In genomic region chr7:134669388-134669787, GRCh38 we compare ENCODE assay signal across 12 cellular contexts. TPM values are rescaled to one million over a fixed set of nuclear protein-coding genes. Genes with fewer than 3 reads are reported as not detected.
A peak's percentile ranks its signal among the peaks of the same experiment; 100 is the strongest.
DNase-seq lines count a peak whose midpoint lies in the region; ATAC-seq and TF ChIP-seq lines count a peak whose summit lies in the region.
"Had no signal": no experiment of that assay in that cellular context is flagged by ENCODE, and none has a peak within 500 bp of the region (broad histone marks: within the 10 kb centered on the region; RNA-seq: fewer than 3 reads in every experiment).

No MANE protein-coding gene starts in this region.

- WGBS in mammary epithelial cell (ENCODE audit: low coverage, missing lambda C conversion rate) = 95% methylated on average over 4 of the region's 4 CpGs
- 88% methylated on average over 4 of the region's 4 CpGs for WGBS in smooth muscle cell (ENCODE audit: low lambda C conversion rate)

- H3K4me3 ChIP-seq in Panc1 (ENCODE audit: low read depth in 2 of 2, low read length in 2 of 2) (no peak overlapping the region), mammary epithelial cell (replicated peaks in 1 of 3; ENCODE audit: insufficient read depth in 1 of 3, low read depth in 2 of 3, low read length in 3 of 3) (no peak overlapping the region), smooth muscle cell (no peak overlapping the region), Caco-2 (ENCODE audit: low read depth, low read length) (no peak overlapping the region)
- H3K4me3 ChIP-seq: skin epidermis had no signal

- H3K79me2 ChIP-seq in mammary epithelial cell (ENCODE audit: insufficient read depth, low read length) (peaks cover 7% of the 10 kb centered on the region), smooth muscle cell (ENCODE audit: low read depth) (peaks cover 59% of the 10 kb centered on the region)

- no peak overlapping the region for H2AFZ ChIP-seq in mammary epithelial cell (ENCODE audit: low read depth, low read length)
- H2AFZ ChIP-seq in smooth muscle cell (ENCODE audit: low read depth) = no peak overlapping the region

- peak in 1 of 2 donors; percentile 36 for ATAC-seq in activated T-cell treated with anti-CD3 and anti-CD28 coated beads, Interleukin-2, amount 50 U/mL, for 4 hours
- ATAC-seq in Panc1 (peak; percentile 66; the same call in 1 of the 2 replicates), omental fat pad (ENCODE audit: low FRiP score) (no peak)
- ATAC-seq: HepG2 had no signal

- in situ Hi-C loops in Panc1 (cut with HindIII; ENCODE audit: low pct_unique_long_range_greater_than_20kb, low sequenced_read_pairs) (no loop called here), mammary epithelial cell (cut with MboI; ENCODE audit: low sequenced_read_pairs in 2 of 2) (no loop called here)

- H3K27me3 ChIP-seq in Panc1 (ENCODE audit: control insufficient read depth, insufficient read depth, low read length) (no peaks in the 10 kb centered on the region), mammary epithelial cell (ENCODE audit: insufficient read depth, low read length) (no peaks in the 10 kb centered on the region), smooth muscle cell (ENCODE audit: low read depth) (no peaks in the 10 kb centered on the region), Caco-2 (replicated peaks; ENCODE audit: control insufficient read depth, insufficient read depth, low read length) (no peaks in the 10 kb centered on the region)

- intact Hi-C loops in Panc1 (cut with micrococcal nuclease; ENCODE audit: unreplicated experiment) = no loop called here
- intact Hi-C loops in mammary epithelial cell (cut with micrococcal nuclease) = no loop called here
- intact Hi-C loops in Caco-2 (cut with micrococcal nuclease; ENCODE audit: unreplicated experiment) = no loop called here

- no TSS peak for BruUV-seq in Panc1 (replicated peaks; lab: Mats Ljungman, UMichigan)
- BruUV-seq in mammary epithelial cell (replicated peaks; lab: Mats Ljungman, UMichigan) = TSS peak; percentile 82
- BruUV-seq in Caco-2 (replicated peaks; lab: Mats Ljungman, UMichigan) = no TSS peak

- CTCF ChIA-PET in Panc1 (lab: Charles Lee) (no interaction called here), mammary epithelial cell (lab: Charles Lee; ENCODE audit: low non-redundant PET) (no interaction called here), Caco-2 (lab: Charles Lee) (no interaction called here)

- no peaks in the 10 kb centered on the region for H3K9me3 Mint-ChIP-seq in activated T-cell treated with anti-CD3 and anti-CD28 coated beads, Interleukin-2, amount 50 U/mL, for 4 hours
- no peaks in the 10 kb centered on the region for H3K9me3 Mint-ChIP-seq in Caco-2 (ENCODE audit: unreplicated experiment)
- H3K9me3 Mint-ChIP-seq: type B pancreatic cell had no signal

- peak overlapping the region; percentile 66 for H3K4me2 ChIP-seq in mammary epithelial cell (ENCODE audit: insufficient read depth, low read depth, low read length)
- peak overlapping the region; percentile 72 for H3K4me2 ChIP-seq in smooth muscle cell

- peak overlapping the region; percentile 57 for H3K4me3 Mint-ChIP-seq in activated T-cell treated with anti-CD3 and anti-CD28 coated beads, Interleukin-2, amount 50 U/mL, for 4 hours
- H3K4me3 Mint-ChIP-seq in Caco-2 (ENCODE audit: unreplicated experiment) = no peak overlapping the region
- H3K4me3 Mint-ChIP-seq: type B pancreatic cell had no signal

- H3K4me1 Mint-ChIP-seq in activated T-cell treated with anti-CD3 and anti-CD28 coated beads, Interleukin-2, amount 50 U/mL, for 4 hours (ENCODE audit: low read depth) = peaks cover 53% of the 10 kb centered on the region
- no peaks in the 10 kb centered on the region for H3K4me1 Mint-ChIP-seq in Caco-2 (ENCODE audit: low read depth, unreplicated experiment)

- H3K27ac Mint-ChIP-seq in Caco-2 (ENCODE audit: unreplicated experiment) = no peak overlapping the region
- H3K27ac Mint-ChIP-seq: type B pancreatic cell had no signal

- peaks cover 22% of the 10 kb centered on the region for H3F3A ChIP-seq in smooth muscle cell (ENCODE audit: low read depth)

- no peak overlapping the region for H3K9ac ChIP-seq in mammary epithelial cell (ENCODE audit: insufficient read depth, low read length)
- H3K9ac ChIP-seq in smooth muscle cell (ENCODE audit: low read depth) = peak overlapping the region; percentile 55

- DNase-seq in activated T-cell treated with anti-CD3 and anti-CD28 coated beads, Interleukin-2, amount 50 U/mL, for 4 hours = no peak
- DNase-seq in activated T-cell treated with anti-CD3 and anti-CD28 coated beads for 4 hours (no peak), Panc1 (ENCODE audit: low read depth, low spot score) (no peak), mammary epithelial cell (no peak), smooth muscle cell (lab: John Stamatoyannopoulos, UW; ENCODE audit: unreplicated experiment) (no peak), omental fat pad (ENCODE audit: low spot score) (no peak), Caco-2 (no peak)
- no peak for DNase-seq in central memory CD4-positive, alpha-beta T cell
- DNase-seq: GOT3 had no signal

- no peaks in the 10 kb centered on the region for H3K27me3 Mint-ChIP-seq in activated T-cell treated with anti-CD3 and anti-CD28 coated beads, Interleukin-2, amount 50 U/mL, for 4 hours (ENCODE audit: low read depth)
- H3K27me3 Mint-ChIP-seq in Caco-2 (ENCODE audit: insufficient read depth, unreplicated experiment) = no peaks in the 10 kb centered on the region
- H3K27me3 Mint-ChIP-seq: type B pancreatic cell had no signal

- peaks cover 24% of the 10 kb centered on the region for H3K36me3 Mint-ChIP-seq in activated T-cell treated with anti-CD3 and anti-CD28 coated beads, Interleukin-2, amount 50 U/mL, for 4 hours (ENCODE audit: insufficient read depth)
- no peaks in the 10 kb centered on the region for H3K36me3 Mint-ChIP-seq in Caco-2 (ENCODE audit: insufficient read depth, unreplicated experiment)

- H3K36me3 ChIP-seq in Panc1 (ENCODE audit: control insufficient read depth, insufficient read depth, low read length) (no peaks in the 10 kb centered on the region), mammary epithelial cell (ENCODE audit: insufficient read depth, low read length) (no peaks in the 10 kb centered on the region), smooth muscle cell (ENCODE audit: low read depth) (peaks cover 3% of the 10 kb centered on the region), Caco-2 (ENCODE audit: control insufficient read depth, insufficient read depth, low read length) (no peaks in the 10 kb centered on the region)

- POLR2A ChIA-PET in Panc1 (lab: Charles Lee) (no interaction called here), Caco-2 (lab: Charles Lee) (no interaction called here)

- no peak overlapping the region; the same call in 1 of the 2 replicates for H3K27ac ChIP-seq in Panc1 (ENCODE audit: low read length)
- peak overlapping the region; percentile 5 for H3K27ac ChIP-seq in mammary epithelial cell (ENCODE audit: insufficient read depth, low read depth, low read length)
- peak overlapping the region; percentile 93 for H3K27ac ChIP-seq in smooth muscle cell (ENCODE audit: low read depth)

- H3K9me3 ChIP-seq in Panc1 (ENCODE audit: control insufficient read depth, insufficient read depth, low read depth, low read length) (no peaks in the 10 kb centered on the region; the same call in 1 of the 2 replicates), mammary epithelial cell (replicated peaks; ENCODE audit: insufficient read depth, low read length) (no peaks in the 10 kb centered on the region), smooth muscle cell (replicated peaks; ENCODE audit: low read depth) (no peaks in the 10 kb centered on the region), Caco-2 (no peaks in the 10 kb centered on the region)

- H3K4me1 ChIP-seq in Panc1 (ENCODE audit: control insufficient read depth, insufficient read depth, low read length) (peaks cover 9% of the 10 kb centered on the region; the same call in 1 of the 2 replicates), mammary epithelial cell (ENCODE audit: insufficient read depth, low read length) (peaks cover 32% of the 10 kb centered on the region), smooth muscle cell (ENCODE audit: low read depth) (peaks cover 19% of the 10 kb centered on the region), Caco-2 (no peaks in the 10 kb centered on the region)

- TF ChIP-seq CTCF in Panc1 (IDR thresholded peaks at IDR 0.05) (no peak), mammary epithelial cell (conservative IDR thresholded peaks at IDR 0.05 in 1 of 2, IDR thresholded peaks at IDR 0.05 in 1 of 2; ENCODE audit: extremely low read depth in 1 of 2, insufficient read depth in 1 of 2, low read depth in 1 of 2, low read length in 2 of 2) (no peak), smooth muscle cell (IDR thresholded peaks at IDR 0.05; ENCODE audit: borderline replicate concordance, insufficient read depth, poor library complexity, severe bottlenecking) (no peak), omental fat pad (IDR thresholded peaks at IDR 0.05) (no peak), Caco-2 (IDR thresholded peaks at IDR 0.05; ENCODE audit: insufficient read depth in 1 of 2, low read depth in 1 of 2, low read length in 1 of 2, severe bottlenecking in 1 of 2, unreplicated experiment in 1 of 2) (no peak)

- H4K20me1 ChIP-seq in mammary epithelial cell (ENCODE audit: insufficient read depth, low read length) = no peaks in the 10 kb centered on the region
- H4K20me1 ChIP-seq in smooth muscle cell (ENCODE audit: low read depth) = no peaks in the 10 kb centered on the region

- dilution Hi-C loops in mammary epithelial cell (cut with HindIII; ENCODE audit: low sequenced_read_pairs) = no loop called here

RNA-seq across cellular contexts. Expression of gene BPGM, which starts 22.7 kb away (rescaled TPM):
- 10 to 100 TPM; 12.5 to 14.7 (median 13.4) TPM for total RNA-seq in activated T-cell treated with anti-CD3 and anti-CD28 coated beads, Interleukin-2, amount 50 U/mL, for 4 hours
- 10.7 TPM for total RNA-seq in Panc1 (2021; ENCODE audit: unreplicated experiment)
- 8.6 TPM for polyA plus RNA-seq in Panc1 (2012; ENCODE audit: insufficient read length)
- total RNA-seq in mammary epithelial cell = 10 to 100 TPM; 21.3 to 55.2 TPM
- 15.1 TPM for polyA plus RNA-seq in mammary epithelial cell
- polyA minus RNA-seq in mammary epithelial cell = 5.8 TPM
- 65.1 and 73.2 TPM in 2 replicates for total RNA-seq in smooth muscle cell
- 53.8 and 76.9 TPM in 2 replicates for polyA plus RNA-seq in smooth muscle cell
- 10 to 100 TPM in 3 of 4 donors, 1 to 10 TPM in 1; 6.6 to 20.0 (median 13.5) TPM for total RNA-seq in omental fat pad
- total RNA-seq in Caco-2 (2022) = 7.2 and 8.1 TPM in 2 replicates
